ENCODE assay signal across 8 cellular contexts in the genomic region with DNA sequence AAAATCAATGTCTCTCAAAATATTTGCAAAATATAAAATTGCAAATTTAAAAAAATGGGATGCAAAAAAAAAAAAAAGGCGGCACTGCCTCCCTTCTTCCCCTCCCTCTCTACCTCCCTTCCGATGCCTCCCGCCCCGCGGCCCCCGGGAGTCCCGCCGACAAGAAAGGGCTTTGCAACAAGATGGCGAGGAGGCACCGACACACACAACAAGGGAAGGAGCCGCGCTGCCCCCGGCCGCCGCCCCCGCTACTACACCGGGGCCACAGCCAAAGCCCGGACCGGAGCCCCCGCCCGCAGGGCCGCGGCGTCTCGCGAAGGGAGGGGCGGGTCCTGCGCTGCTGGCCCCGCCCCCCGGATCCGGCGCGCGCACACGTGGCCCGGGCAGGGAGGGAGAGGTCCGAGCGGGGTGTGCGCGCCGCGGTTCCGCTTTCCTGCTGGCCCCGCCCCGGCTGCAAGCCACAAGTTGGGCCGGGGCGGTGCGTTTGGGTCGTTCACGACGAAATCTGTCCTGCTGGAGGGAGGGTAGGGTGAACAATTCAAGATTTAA. TPM values are rescaled to one million over a fixed set of nuclear protein-coding genes. Genes with fewer than 3 reads are reported as not detected.
DNase-seq lines count a peak whose midpoint lies in the region; ATAC-seq and TF ChIP-seq lines count a peak whose summit lies in the region.

A gene with protein sequence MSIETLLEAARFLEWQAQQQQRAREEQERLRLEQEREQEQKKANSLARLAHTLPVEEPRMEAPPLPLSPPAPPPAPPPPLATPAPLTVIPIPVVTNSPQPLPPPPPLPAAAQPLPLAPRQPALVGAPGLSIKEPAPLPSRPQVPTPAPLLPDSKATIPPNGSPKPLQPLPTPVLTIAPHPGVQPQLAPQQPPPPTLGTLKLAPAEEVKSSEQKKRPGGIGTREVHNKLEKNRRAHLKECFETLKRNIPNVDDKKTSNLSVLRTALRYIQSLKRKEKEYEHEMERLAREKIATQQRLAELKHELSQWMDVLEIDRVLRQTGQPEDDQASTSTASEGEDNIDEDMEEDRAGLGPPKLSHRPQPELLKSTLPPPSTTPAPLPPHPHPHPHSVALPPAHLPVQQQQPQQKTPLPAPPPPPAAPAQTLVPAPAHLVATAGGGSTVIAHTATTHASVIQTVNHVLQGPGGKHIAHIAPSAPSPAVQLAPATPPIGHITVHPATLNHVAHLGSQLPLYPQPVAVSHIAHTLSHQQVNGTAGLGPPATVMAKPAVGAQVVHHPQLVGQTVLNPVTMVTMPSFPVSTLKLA (minus strand): TSS at position 184 of the 549 bp plus-strand sequence. CDS start 348 bp downstream, outside the sequence.

- no peaks in the 10 kb centered on the region for H3K27me3 ChIP-seq in duodenal mucosa (ENCODE audit: control insufficient read depth in 1 of 2, insufficient read depth in 2 of 2, low read length in 2 of 2)
- no peaks in the 10 kb centered on the region for H3K27me3 ChIP-seq in lung (ENCODE audit: control insufficient read depth, insufficient read depth)

- H3K9ac ChIP-seq in duodenal mucosa (ENCODE audit: low read depth in 1 of 2, low read length in 2 of 2), result peak within 1 kb of the TSS; percentile 96 to 97

- H3K27ac Mint-ChIP-seq in activated CD4-positive, alpha-beta memory T cell treated with anti-CD3 and anti-CD28 coated beads for 36 hours, result peak within 1 kb of the TSS; percentile 98

- peak in 13 of 14 donors; percentile 69 to 98 (median 93) for DNase-seq in C1 segment of cervical spinal cord (lab: John Stamatoyannopoulos, UW)
- peak; percentile 97 for DNase-seq in NCI-H82 (lab: John Stamatoyannopoulos, UW)
- peak; percentile 95 for DNase-seq in activated CD4-positive, alpha-beta memory T cell treated with anti-CD3 and anti-CD28 coated beads for 36 hours
- peak; percentile 93 for DNase-seq in lung (ENCODE audit: low spot score)
- DNase-seq in stimulated activated CD4-positive, alpha-beta T cell treated with anti-CD3 and anti-CD28 coated beads, TNF-alpha, amount 100 ng/mL, for 1 hour (ENCODE audit: low read depth in 3 of 3, low spot score in 1 of 3), result peak; percentile 89 to 91 (median 90)

- POLR2A ChIA-PET in activated CD4-positive, alpha-beta memory T cell treated with anti-CD3 and anti-CD28 coated beads for 36 hours (lab: Charles Lee), result interaction anchor here (1.7 to 3.0 kb wide), 2 partner anchors 8 to 18 kb away, joined by 6 to 37 read pairs; no protein-coding TSS in a partner anchor

- H3K4me3 Mint-ChIP-seq in activated CD4-positive, alpha-beta memory T cell treated with anti-CD3 and anti-CD28 coated beads for 36 hours, result peak within 1 kb of the TSS; percentile 96

- H3K9me3 ChIP-seq in duodenal mucosa (ENCODE audit: control insufficient read depth in 1 of 2, low read length in 2 of 2) (no peaks in the 10 kb centered on the region), lung (ENCODE audit: control insufficient read depth in 2 of 2, insufficient read depth in 1 of 2, low read length in 1 of 2) (no peaks in the 10 kb centered on the region)

- H3K4me1 ChIP-seq in duodenal mucosa (ENCODE audit: control insufficient read depth in 1 of 2, insufficient read depth in 2 of 2, low read length in 2 of 2), result peaks cover 61 to 62% of the 10 kb centered on the region in 2 donors
- peaks cover 8 to 25% of the 10 kb centered on the region in 2 donors for H3K4me1 ChIP-seq in lung (ENCODE audit: control insufficient read depth in 2 of 2, insufficient read depth in 2 of 2, low read length in 2 of 2)

- CTCF ChIA-PET in activated CD4-positive, alpha-beta memory T cell treated with anti-CD3 and anti-CD28 coated beads for 36 hours (lab: Charles Lee), result interaction anchor here (0.8 to 9.5 kb wide), 4 partner anchors 9 to 348 kb away, joined by 3 to 98 read pairs (median 44); no protein-coding TSS in a partner anchor

- WGBS in lung, 2 donors, result 0% methylated on average over 47 to 51 of the region's 51 CpGs

- ATAC-seq in GM19395 (IDR thresholded peaks at IDR 0.05; ENCODE audit: unreplicated experiment), result peak; percentile 31
- peak; percentile 32 for ATAC-seq in HG03521 (IDR thresholded peaks at IDR 0.05; ENCODE audit: unreplicated experiment)
- peak; percentile 64 for ATAC-seq in lung (ENCODE audit: insufficient read depth, low FRiP score)

- H3K36me3 Mint-ChIP-seq in activated CD4-positive, alpha-beta memory T cell treated with anti-CD3 and anti-CD28 coated beads for 36 hours, result no peaks in the 10 kb centered on the region

- no peaks in the 10 kb centered on the region for H3K27me3 Mint-ChIP-seq in activated CD4-positive, alpha-beta memory T cell treated with anti-CD3 and anti-CD28 coated beads for 36 hours

- peak within 1 kb of the TSS; percentile 95 to 96 for H3K4me3 ChIP-seq in duodenal mucosa (ENCODE audit: low read depth in 1 of 2, low read length in 2 of 2)
- peak within 1 kb of the TSS; percentile 82 for H3K4me3 ChIP-seq in lung

- H3K27ac ChIP-seq in duodenal mucosa (ENCODE audit: low read depth, low read length) (peak within 1 kb of the TSS; percentile 99), lung (ENCODE audit: low read depth in 1 of 2, low read length in 1 of 2) (peak within 1 kb of the TSS; percentile 98)

- H3K36me3 ChIP-seq in duodenal mucosa (ENCODE audit: control insufficient read depth in 1 of 2, insufficient read depth in 2 of 2, low read length in 2 of 2) (no peaks in the 10 kb centered on the region), lung (ENCODE audit: control insufficient read depth in 2 of 2, insufficient read depth in 2 of 2, low read length in 2 of 2) (no peaks in the 10 kb centered on the region)

- intact Hi-C loops in activated CD4-positive, alpha-beta memory T cell treated with anti-CD3 and anti-CD28 coated beads for 36 hours (cut with micrococcal nuclease), result loop anchor here (1.0 to 5.0 kb wide), 7 partner anchors 9 to 349 kb away; a partner anchor contains a TSS

- TF ChIP-seq CTCF in lung (IDR thresholded peaks at IDR 0.05; ENCODE audit: control extremely low read depth, extremely low read depth), result no peak

- no peaks in the 10 kb centered on the region for H3K9me3 Mint-ChIP-seq in activated CD4-positive, alpha-beta memory T cell treated with anti-CD3 and anti-CD28 coated beads for 36 hours

- peaks cover 45% of the 10 kb centered on the region for H3K4me1 Mint-ChIP-seq in activated CD4-positive, alpha-beta memory T cell treated with anti-CD3 and anti-CD28 coated beads for 36 hours (ENCODE audit: low read depth)

RNA-seq across cellular contexts. Expression of the gene that starts here (rescaled TPM):
- total RNA-seq in activated CD4-positive, alpha-beta memory T cell treated with anti-CD3 and anti-CD28 coated beads for 36 hours, result 10 to 100 TPM; 13.9 to 18.1 TPM
- total RNA-seq in lung, result 10 to 100 TPM; 10.2 to 47.0 TPM
- polyA plus RNA-seq in lung, result 10 to 100 TPM; 11.5 to 18.1 TPM

Comparison
In these comparisons a context has a peak if more than half of its experiments do, and no peak if none do; other contexts are left out.
1. Peak in every context shown above with its lines: DNase-seq, ATAC-seq, H3K4me3 ChIP-seq and H3K27ac ChIP-seq.